In genomic region chr16:79372504-79373184, GRCh38 we compare ENCODE assay signal across 11 cellular contexts.
DNase-seq lines count a peak whose midpoint lies in the region; ATAC-seq, FAIRE-seq and TF ChIP-seq lines count a peak whose summit lies in the region.
"Had no signal": no experiment of that assay in that cellular context is flagged by ENCODE, and none has a peak within 500 bp of the region (broad histone marks: within the 10 kb centered on the region; RNA-seq: fewer than 3 reads in every experiment).

No MANE protein-coding gene starts in this region.

- H3K9me3 Mint-ChIP-seq in activated naive CD8-positive, alpha-beta T cell treated with anti-CD3 and anti-CD28 coated beads, Interleukin-2, amount 50 U/mL, for 24 hours = peaks cover 13% of the 10 kb centered on the region
- H3K9me3 Mint-ChIP-seq in natural killer cell treated with Interleukin-12 subunit alpha and Interleukin-12 subunit beta and Interleukin-15 and Interleukin-18, amount 100 ng/mL, for 72 hours = peaks cover 20% of the 10 kb centered on the region

- no peak overlapping the region for H2AFZ ChIP-seq in HepG2 (ENCODE audit: low read length)

- BruUV-seq in HepG2 (replicated peaks; lab: Mats Ljungman, UMichigan) = no TSS peak

- H3K4me3 ChIP-seq in A549 = no peak overlapping the region
- no peak overlapping the region for H3K4me3 ChIP-seq in HepG2 (replicated peaks in 1 of 3; ENCODE audit: insufficient read depth in 1 of 3, low read depth in 2 of 3, low read length in 3 of 3)
- H3K4me3 ChIP-seq: vagina had no signal

- H3K36me3 ChIP-seq in HepG2 (replicated peaks in 1 of 2; ENCODE audit: control insufficient read depth in 1 of 2, insufficient read depth in 2 of 2, low read length in 2 of 2) = no peaks in the 10 kb centered on the region
- H3K36me3 ChIP-seq: vagina had no signal

- H3K4me1 Mint-ChIP-seq in activated naive CD8-positive, alpha-beta T cell treated with anti-CD3 and anti-CD28 coated beads, Interleukin-2, amount 50 U/mL, for 24 hours = peaks cover 18% of the 10 kb centered on the region
- H3K4me1 Mint-ChIP-seq in natural killer cell treated with Interleukin-12 subunit alpha and Interleukin-12 subunit beta and Interleukin-15 and Interleukin-18, amount 100 ng/mL, for 72 hours (ENCODE audit: low read depth in 2 of 2) = peaks cover 33 to 42% of the 10 kb centered on the region in 2 donors

- TF ChIP-seq RAD21 in A549 (conservative IDR thresholded peaks at IDR 0.05 in 1 of 2, IDR thresholded peaks at IDR 0.05 in 1 of 2) (no peak; a peak in 1 of 5 replicates), HepG2 (CRISPR knock-in tag; IDR thresholded peaks at IDR 0.05) (no peak)

- TF ChIP-seq POLR2A in A549 (IDR thresholded peaks at IDR 0.05; ENCODE audit: low read length) (no peak), HepG2 (IDR thresholded peaks at IDR 0.05; ENCODE audit: insufficient read depth in 1 of 2, low read depth in 2 of 2, low read length in 2 of 2) (no peak)

- peaks cover 8% of the 10 kb centered on the region for H3K27me3 Mint-ChIP-seq in activated naive CD8-positive, alpha-beta T cell treated with anti-CD3 and anti-CD28 coated beads, Interleukin-2, amount 50 U/mL, for 24 hours
- H3K27me3 Mint-ChIP-seq in natural killer cell treated with Interleukin-12 subunit alpha and Interleukin-12 subunit beta and Interleukin-15 and Interleukin-18, amount 100 ng/mL, for 72 hours = peaks cover 0 to 3% of the 10 kb centered on the region in 2 donors

- no peaks in the 10 kb centered on the region for H4K20me1 ChIP-seq in HepG2 (ENCODE audit: insufficient read depth, low read length)

- DNase-seq in A549 (ENCODE audit: low read depth in 1 of 2, low spot score in 1 of 2) (peak; percentile 27 to 41), HT1080 (ENCODE audit: low read depth) (peak; percentile 83), HepG2 (ENCODE audit: low spot score) (no peak), dedifferentiated amniotic fluid mesenchymal stem cell (ENCODE audit: extremely low spot score) (no peak), NCI-H187 (lab: John Stamatoyannopoulos, UW) (no peak)
- peak; percentile 33 for DNase-seq in activated naive CD8-positive, alpha-beta T cell treated with anti-CD3 and anti-CD28 coated beads, Interleukin-2, amount 50 U/mL, for 24 hours
- peak; percentile 66 for DNase-seq in natural killer cell treated with Interleukin-12 subunit alpha and Interleukin-12 subunit beta and Interleukin-15 and Interleukin-18, amount 100 ng/mL, for 72 hours (ENCODE audit: low spot score)
- DNase-seq: NCI-H1105 treated with DMSO at 0.1 percent for 48 hours had no signal

- TF ChIP-seq EP300 in A549 (IDR thresholded peaks at IDR 0.05) = peak; percentile 35 to 43; a peak in 2 of 5 replicates
- TF ChIP-seq EP300 in HepG2 (IDR thresholded peaks at IDR 0.05; ENCODE audit: low read depth in 2 of 2, low read length in 2 of 2) = no peak
- TF ChIP-seq EP300 in HepG2 (CRISPR knock-in tag; IDR thresholded peaks at IDR 0.05; ENCODE audit: borderline replicate concordance) = no peak

- WGBS in A549 (ENCODE audit: missing lambda C conversion rate) = 10% methylated on average over 7 of the region's 7 CpGs
- 31% methylated on average over 7 of the region's 7 CpGs for WGBS in HepG2 (ENCODE audit: low lambda C conversion rate)

- intact Hi-C loops in HepG2 (cut with micrococcal nuclease; ENCODE audit: unreplicated experiment) = no loop called here

- H3K27ac Mint-ChIP-seq in activated naive CD8-positive, alpha-beta T cell treated with anti-CD3 and anti-CD28 coated beads, Interleukin-2, amount 50 U/mL, for 24 hours = peak overlapping the region; percentile 65
- peak overlapping the region; percentile 62 to 77 for H3K27ac Mint-ChIP-seq in natural killer cell treated with Interleukin-12 subunit alpha and Interleukin-12 subunit beta and Interleukin-15 and Interleukin-18, amount 100 ng/mL, for 72 hours

- POLR2A ChIA-PET in A549 (lab: Yijun Ruan, JAX) = interaction anchor here (0.5 to 0.7 kb wide), 4 partner anchors 49 to 1650 kb away, joined by 3 to 9 read pairs (median 5); partner anchors contain the start of gene NUDT7
- POLR2A ChIA-PET in HepG2 (lab: Yijun Ruan, JAX) = no interaction called here

- H3K9ac ChIP-seq in HepG2 (ENCODE audit: insufficient read depth, low read depth, low read length) = no peak overlapping the region

- CTCF ChIA-PET in A549 (lab: Yijun Ruan, JAX) (interaction anchor here (1.4 kb wide), 1 partner anchor 9 kb away, joined by 4 read pairs; no protein-coding TSS in a partner anchor), HepG2 (lab: Yijun Ruan, JAX; ENCODE audit: low intra/inter-chr PET ratio, low total read pairs) (no interaction called here)

- FAIRE-seq in A549 (lab: Jason Lieb, UNC) (no peak), HepG2 (lab: Jason Lieb, UNC) (no peak)
- FAIRE-seq: GM19239 had no signal

- H3K4me2 ChIP-seq in A549 (peak overlapping the region; percentile 46), HepG2 (ENCODE audit: low read depth, low read length) (no peak overlapping the region)

- peak overlapping the region; percentile 65 to 82 for H3K27ac ChIP-seq in A549
- no peak overlapping the region for H3K27ac ChIP-seq in HepG2 (ENCODE audit: extremely low read length, insufficient read depth, low read length)
- H3K27ac ChIP-seq: vagina had no signal

- H3K4me1 ChIP-seq in A549 (peaks cover 15% of the 10 kb centered on the region), HepG2 (ENCODE audit: insufficient read depth, low read length) (no peaks in the 10 kb centered on the region)

- H3K36me3 Mint-ChIP-seq in activated naive CD8-positive, alpha-beta T cell treated with anti-CD3 and anti-CD28 coated beads, Interleukin-2, amount 50 U/mL, for 24 hours (ENCODE audit: low read depth) = no peaks in the 10 kb centered on the region
- peaks cover 28% of the 10 kb centered on the region for H3K36me3 Mint-ChIP-seq in natural killer cell treated with Interleukin-12 subunit alpha and Interleukin-12 subunit beta and Interleukin-15 and Interleukin-18, amount 100 ng/mL, for 72 hours

- no peaks in the 10 kb centered on the region for H3K27me3 ChIP-seq in HepG2 (ENCODE audit: control insufficient read depth in 1 of 2, insufficient read depth in 2 of 2, low read length in 2 of 2)
- H3K27me3 ChIP-seq: vagina had no signal

- H3K9me3 ChIP-seq in A549 (0 out of 3 replicates have a peak, but pooled peaks cover 8% of the 10 kb centered on the region), HepG2 (ENCODE audit: low read length) (no peaks in the 10 kb centered on the region)
- H3K9me3 ChIP-seq: vagina had no signal

- H3K4me3 Mint-ChIP-seq in activated naive CD8-positive, alpha-beta T cell treated with anti-CD3 and anti-CD28 coated beads, Interleukin-2, amount 50 U/mL, for 24 hours = no peak overlapping the region
- peak overlapping the region; percentile 45 for H3K4me3 Mint-ChIP-seq in natural killer cell treated with Interleukin-12 subunit alpha and Interleukin-12 subunit beta and Interleukin-15 and Interleukin-18, amount 100 ng/mL, for 72 hours

- TF ChIP-seq CTCF in A549 (IDR thresholded peaks at IDR 0.05) = no peak
- no peak for TF ChIP-seq CTCF in HepG2 (CRISPR knock-in tag; IDR thresholded peaks at IDR 0.05)

- in situ Hi-C loops in HepG2 (cut with HindIII; ENCODE audit: extremely low pct_ligation_motif_present, low pct_unique_long_range_greater_than_20kb) = no loop called here

- ATAC-seq in A549 (peak; percentile 96 to 97), HepG2 (no peak), GM18868 (IDR thresholded peaks at IDR 0.05; ENCODE audit: unreplicated experiment) (no peak)
- peak; percentile 81 for ATAC-seq in activated naive CD8-positive, alpha-beta T cell treated with anti-CD3 and anti-CD28 coated beads, Interleukin-2, amount 50 U/mL, for 24 hours
- peak; percentile 88 to 94 for ATAC-seq in natural killer cell treated with Interleukin-12 subunit alpha and Interleukin-12 subunit beta and Interleukin-15 and Interleukin-18, amount 100 ng/mL, for 72 hours

- H3K79me2 ChIP-seq in HepG2 (ENCODE audit: insufficient read depth, low read length) = no peaks in the 10 kb centered on the region

TF ChIP-seq in A549, 52 proteins besides CTCF, POLR2A, EP300 and RAD21:
- TF ChIP-seq JUNB (IDR thresholded peaks at IDR 0.05) = peak; percentile 77; the same call in 1 of the 2 replicates
- TF ChIP-seq JUN (IDR thresholded peaks at IDR 0.05) = peak in 1 of 2 experiments; percentile 52; a peak in 1 of 5 replicates
- peak; percentile 48 to 57; a peak in 3 of 4 replicates for TF ChIP-seq CEBPB (IDR thresholded peaks at IDR 0.05)
- no peak for TF ChIP-seq EHF (CRISPR knock-in tag; IDR thresholded peaks at IDR 0.05)
- peak; percentile 68; the same call in 1 of the 2 replicates for TF ChIP-seq FOSL2 (IDR thresholded peaks at IDR 0.05)
- TF ChIP-seq FOSL2 (CRISPR knock-in tag; IDR thresholded peaks at IDR 0.05) = peak; percentile 17; the same call in 1 of the 2 replicates

TF ChIP-seq in HepG2, 621 proteins besides CTCF, POLR2A, EP300 and RAD21:
- TF ChIP-seq HNRNPK (IDR thresholded peaks at IDR 0.05; ENCODE audit: low read depth, low read length, poor library complexity, severe bottlenecking) = no peak
- no peak for TF ChIP-seq KAT7 (CRISPR knock-in tag; IDR thresholded peaks at IDR 0.05; ENCODE audit: borderline replicate concordance)
- no peak for TF ChIP-seq ATF7 (IDR thresholded peaks at IDR 0.05)
- no peak for TF ChIP-seq ATF7 (CRISPR knock-in tag; IDR thresholded peaks at IDR 0.05)
- TF ChIP-seq TOE1 (CRISPR knock-in tag; IDR thresholded peaks at IDR 0.05) = no peak
- TF ChIP-seq HNF1B (CRISPR knock-in tag; IDR thresholded peaks at IDR 0.05) = no peak
- TF ChIP-seq ATF1 (CRISPR knock-in tag; IDR thresholded peaks at IDR 0.05) = no peak
- TF ChIP-seq DMAP1 (CRISPR knock-in tag; IDR thresholded peaks at IDR 0.05) = no peak
- TF ChIP-seq KLF15 (CRISPR knock-in tag; IDR thresholded peaks at IDR 0.05; ENCODE audit: borderline replicate concordance) = no peak
- TF ChIP-seq SMYD3 (CRISPR knock-in tag; IDR thresholded peaks at IDR 0.05) = no peak

Comparison
In these comparisons a context has a peak if more than half of its experiments do, and no peak if none do; other contexts are left out.
1. ATAC-seq: peak in A549 (2 of 2), activated naive CD8-positive, alpha-beta T cell treated with anti-CD3 and anti-CD28 coated beads, Interleukin-2, amount 50 U/mL, for 24 hours (single experiment) and natural killer cell treated with Interleukin-12 subunit alpha and Interleukin-12 subunit beta and Interleukin-15 and Interleukin-18, amount 100 ng/mL, for 72 hours (2 of 2); none in HepG2 (single experiment) and GM18868 (single experiment).
2. DNase-seq: peak in A549 (2 of 2), HT1080 (single experiment), activated naive CD8-positive, alpha-beta T cell treated with anti-CD3 and anti-CD28 coated beads, Interleukin-2, amount 50 U/mL, for 24 hours (single experiment) and natural killer cell treated with Interleukin-12 subunit alpha and Interleukin-12 subunit beta and Interleukin-15 and Interleukin-18, amount 100 ng/mL, for 72 hours (single experiment); none in HepG2 (single experiment), dedifferentiated amniotic fluid mesenchymal stem cell (single experiment) and NCI-H187 (0 of 2).
3. Of the 38 proteins assayed by ChIP-seq in both HepG2 and A549: peak only in HepG2: none; only in A549: CEBPB, EP300, FOSL2 and JUNB; in both: none; in neither: 33; mixed calls (peak in some experiments, not most) for 1.